8 cellular contexts compared by ENCODE assay signal in the genomic region with DNA sequence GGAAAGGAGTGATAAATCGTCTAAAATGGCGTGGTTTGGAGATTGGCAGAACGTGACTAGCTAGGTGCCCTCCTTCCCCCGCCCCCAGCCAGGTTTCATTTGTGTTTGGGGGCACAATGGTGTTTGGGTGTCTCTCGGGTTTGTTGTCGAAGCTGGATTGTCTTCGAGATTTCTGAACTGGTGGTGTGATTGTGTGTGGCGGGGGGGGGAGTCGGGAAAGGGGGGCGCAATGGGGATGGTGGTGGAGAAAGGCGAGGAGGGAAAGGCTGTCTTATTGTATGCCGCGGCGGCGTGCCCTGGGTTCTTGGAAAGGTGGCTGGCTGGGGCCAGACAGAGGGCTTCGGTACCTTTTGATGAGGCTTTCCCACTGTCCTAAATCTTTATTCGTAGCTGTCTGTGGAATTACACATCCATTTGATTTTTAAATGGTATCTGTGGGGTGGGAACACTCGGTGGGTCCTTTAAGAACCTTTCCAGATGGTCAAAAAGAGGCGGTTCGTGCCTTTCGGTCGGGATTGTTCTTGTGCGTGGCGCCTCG. TPM values are rescaled to one million over a fixed set of nuclear protein-coding genes. Genes with fewer than 3 reads are reported as not detected.
DNase-seq lines count a peak whose midpoint lies in the region; ATAC-seq, FAIRE-seq and TF ChIP-seq lines count a peak whose summit lies in the region.

No MANE protein-coding gene starts in this region.

- TF ChIP-seq RAD21 in K562 (CRISPR knock-in tag; conservative IDR thresholded peaks at IDR 0.05 in 1 of 2, IDR thresholded peaks at IDR 0.05 in 1 of 2) = no peak

- in situ Hi-C loops in K562 (cut with MboI) = no loop called here

- peak overlapping the region; percentile 55 to 86; a peak in 3 of 4 replicates for H3K9ac ChIP-seq in K562 (ENCODE audit: insufficient read depth in 1 of 2, low read depth in 2 of 2, low read length in 2 of 2)

- no peak overlapping the region for H3K27ac ChIP-seq in K562 (ENCODE audit: extremely low read depth, low read depth, low read length)

- CTCF ChIA-PET in K562 (lab: Yijun Ruan, JAX; ENCODE audit: low intra/inter-chr PET ratio) = interaction anchor here (0.6 kb wide), 1 partner anchor 1317 kb away, joined by 3 read pairs; no protein-coding TSS in a partner anchor

- no peak for FAIRE-seq in K562 (lab: Jason Lieb, UNC)

- no peaks in the 10 kb centered on the region for H3K9me3 ChIP-seq in K562 (replicated peaks; ENCODE audit: control insufficient read depth, insufficient read depth, low read depth, low read length)

- H3K9me1 ChIP-seq in K562 (ENCODE audit: control insufficient read depth, insufficient read depth, low read length) = no peaks in the 10 kb centered on the region

- no peaks in the 10 kb centered on the region for H3K36me3 ChIP-seq in K562 (ENCODE audit: control insufficient read depth, insufficient read depth, low read length)

- POLR2A ChIA-PET in K562 (lab: Yijun Ruan, JAX) = no interaction called here

- no peak for TF ChIP-seq POLR2A in K562 (conservative IDR thresholded peaks at IDR 0.05)

- peaks cover 0 to 15% of the 10 kb centered on the region in 2 experiments; a peak in 2 of 5 replicates for H3K27me3 ChIP-seq in K562 (ENCODE audit: control insufficient read depth in 2 of 2, insufficient read depth in 2 of 2, low read length in 2 of 2)

- 8% methylated on average over 10 of the region's 25 CpGs for WGBS in K562 (ENCODE audit: insufficient coverage, low coverage, missing lambda C conversion rate)

- H4K20me1 ChIP-seq in K562 (replicated peaks; ENCODE audit: control insufficient read depth, insufficient read depth, low read length) = no peaks in the 10 kb centered on the region

- BruUV-seq in K562 (replicated peaks; lab: Mats Ljungman, UMichigan) = no TSS peak

- peak; percentile 60 for DNase-seq in AG08395 (ENCODE audit: low spot score)
- peak; percentile 16 for DNase-seq in NCI-H446 treated with DMSO at 0.1 percent for 48 hours (lab: John Stamatoyannopoulos, UW)
- DNase-seq in K562 (ENCODE audit: extremely low read depth in 1 of 4, low spot score in 3 of 4) = peak in 1 of 4 experiments; percentile 7
- DNase-seq in iPS-NIHi11 (ENCODE audit: low spot score) = peak; percentile 29
- DNase-seq in stimulated activated CD8-positive, alpha-beta memory T cell treated with anti-CD3 and anti-CD28 coated beads, Interleukin-4, amount 100 ng/mL, for 48 hours = peak; percentile 30
- DNase-seq in mesenteric fat pad (ENCODE audit: low spot score) = no peak

- peak overlapping the region; percentile 84; the same call in 1 of the 2 replicates for H2AFZ ChIP-seq in K562 (ENCODE audit: low read depth, low read length)

- H3K4me3 ChIP-seq in K562 = peak overlapping the region; percentile 42

- no peaks in the 10 kb centered on the region for H3K79me2 ChIP-seq in K562 (ENCODE audit: control insufficient read depth, insufficient read depth, low read length)

- no peak for TF ChIP-seq CTCF in K562 (IDR thresholded peaks at IDR 0.05 in 2 of 3, conservative IDR thresholded peaks at IDR 0.05 in 1 of 3; ENCODE audit: insufficient read depth in 2 of 3, low read depth in 1 of 3, low read length in 3 of 3)

- intact Hi-C loops in K562 (cut with micrococcal nuclease) = loop anchor here (1.0 to 5.0 kb wide), 5 partner anchors 49 to 1676 kb away; no protein-coding TSS in a partner anchor

- H3K4me1 ChIP-seq in K562 (replicated peaks in 1 of 2; ENCODE audit: control insufficient read depth in 2 of 2, insufficient read depth in 2 of 2, low read length in 2 of 2) = peaks cover 6 to 25% of the 10 kb centered on the region in 2 experiments

- peak overlapping the region; percentile 79 for H3K4me2 ChIP-seq in K562 (ENCODE audit: insufficient read depth, low read length)

- TF ChIP-seq EP300 in K562 (IDR thresholded peaks at IDR 0.05; ENCODE audit: low read length) = no peak

- ATAC-seq in GM18870 (IDR thresholded peaks at IDR 0.05; ENCODE audit: unreplicated experiment) (peak; percentile 0), K562 (no peak), GM19455 (IDR thresholded peaks at IDR 0.05; ENCODE audit: unreplicated experiment) (no peak)

TF ChIP-seq in K562, 482 proteins besides CTCF, POLR2A, EP300 and RAD21 (continues in another document):
- peak; percentile 47 for TF ChIP-seq VEZF1 (CRISPR knock-in tag; IDR thresholded peaks at IDR 0.05)
- TF ChIP-seq CREB3L1 (IDR thresholded peaks at IDR 0.05; ENCODE audit: borderline replicate concordance, low read depth) = no peak

RNA-seq across cellular contexts. Expression of gene MARCKS, which starts 1.0 kb away (rescaled TPM):
- total RNA-seq in K562 (2011; cell fraction: chromatin; rRNA removed; ENCODE audit: low replicate concordance) = 0.09 TPM in 1 of 2 replicates, not detected in the other
- under 0.01 TPM in 1 of 2 replicates, not detected in the other for total RNA-seq in K562 (2011; cell fraction: nucleolus; rRNA removed)
- total RNA-seq in K562 (2011; cell fraction: nucleoplasm; rRNA removed) = 0.15 and 0.23 TPM in 2 replicates
- total RNA-seq in K562 (2014; rRNA removed) = 1.9 and 2.5 TPM in 2 replicates
- 0.98 and 1.2 TPM in 2 replicates for total RNA-seq in K562 (2014; rRNA removed; fragmentation: Illumina TruSeq; extraction: Trizol)
- 0.68 and 0.69 TPM in 2 replicates for total RNA-seq in K562 (2015; rRNA removed; fragmentation: Illumina TruSeq; extraction: Trizol)
- 2.7 and 2.9 TPM in 2 replicates for total RNA-seq in K562 (2021)
- polyA plus RNA-seq in K562 (2011; rRNA removed) = 0.09 and 0.15 TPM in 2 replicates
- 0.06 and 0.07 TPM in 2 replicates for polyA plus RNA-seq in K562 (2011; cell fraction: cytosol; rRNA removed)
- 0.06 and 0.07 TPM in 2 replicates for polyA plus RNA-seq in K562 (2011; cell fraction: nucleus; rRNA removed)
- polyA plus RNA-seq in K562 (2012) = 1.4 and 6.3 TPM in 2 replicates
- polyA plus RNA-seq in K562 (2014; fragmentation: Illumina TruSeq; extraction: Trizol) = 0.89 and 0.91 TPM in 2 replicates
- 1 to 10 TPM; 1.0 to 1.9 TPM for polyA plus RNA-seq in K562 (2014; fragmentation: Nextera tagmentation; extraction: Ambion mirVana)
- polyA plus RNA-seq in K562 (2014; rRNA removed) = 1.1 and 1.7 TPM in 2 replicates
- polyA minus RNA-seq in K562 (2011; rRNA and poly(A)+ RNA removed) = 0.03 and 0.07 TPM in 2 replicates
- polyA minus RNA-seq in K562 (2011; cell fraction: cytosol; rRNA and poly(A)+ RNA removed) = not detected in 2 replicates
- polyA minus RNA-seq in K562 (2011; cell fraction: nucleus; rRNA and poly(A)+ RNA removed) = 0.11 TPM in 1 of 2 replicates, not detected in the other
- 63.6 TPM for total RNA-seq in mesenteric fat pad

Comparison
In these comparisons a context has a peak if more than half of its experiments do, and no peak if none do; other contexts are left out.
1. RNA of gene MARCKS, which starts 1.0 kb away (total RNA-seq): 63.6 TPM in mesenteric fat pad (single experiment); under 0.01 to 2.9 TPM in K562; every median in the first group is over 10 times any median in the second.